20 cellular contexts compared by ENCODE assay signal in genomic region chr6:143822584-143823024, GRCh38. TPM values are rescaled to one million over a fixed set of nuclear protein-coding genes. Genes with fewer than 3 reads are reported as not detected.
DNase-seq lines count a peak whose midpoint lies in the region; TF ChIP-seq lines count a peak whose summit lies in the region.
"Had no signal": no experiment of that assay in that cellular context is flagged by ENCODE, and none has a peak within 500 bp of the region (broad histone marks: within the 10 kb centered on the region; RNA-seq: fewer than 3 reads in every experiment).

No MANE protein-coding gene starts in this region.

- no peak overlapping the region for H3K4me2 ChIP-seq in mesenchymal stem cell (ENCODE audit: low read length, poor library complexity, severe bottlenecking)

- no peak overlapping the region for H2AK5ac ChIP-seq in mesenchymal stem cell (ENCODE audit: low read length, severe bottlenecking)

- H3K4me3 Mint-ChIP-seq in progenitor cell of endocrine pancreas (ENCODE audit: low read depth), result no peak overlapping the region
- H3K4me3 Mint-ChIP-seq: neural crest cell had no signal

- peak overlapping the region; percentile 44 for H3K27ac ChIP-seq in mesenchymal stem cell (ENCODE audit: low read length, poor library complexity, severe bottlenecking)

- H4K91ac ChIP-seq in mesenchymal stem cell (ENCODE audit: low read length), result no peak overlapping the region

- WGBS in mesenchymal stem cell, result 35% methylated on average over 3 of the region's 3 CpGs

- H3K18ac ChIP-seq in mesenchymal stem cell (ENCODE audit: low read depth in 1 of 2, low read length in 2 of 2), result no peak overlapping the region

- H3K9ac ChIP-seq in mesenchymal stem cell (ENCODE audit: low read length), result no peak overlapping the region

- peak; percentile 61 for DNase-seq in AG08395 (ENCODE audit: low spot score)
- peak; percentile 70 for DNase-seq in NCI-H226
- DNase-seq in dermis blood vessel endothelial cell, result peak; percentile 85
- peak; percentile 13 for DNase-seq in mesenchymal stem cell
- no peak for DNase-seq in activated gamma-delta T cell treated with Interleukin-2 at 50 U/mL for 16 hours
- no peak for DNase-seq in progenitor cell of endocrine pancreas (ENCODE audit: low spot score, unreplicated experiment)
- no peak for DNase-seq in DMS79 (lab: John Stamatoyannopoulos, UW)
- DNase-seq in SKM-1 treated with dmso at 0.1 percent for 144 hours (lab: John Stamatoyannopoulos, UW; ENCODE audit: unreplicated experiment), result no peak
- DNase-seq: activated CD4-positive, alpha-beta T cell treated with anti-CD3 and anti-CD28 coated beads, Interleukin-2, amount 50 U/mL, for 1 hour; activated T-cell treated with anti-CD3 and anti-CD28 coated beads, Interleukin-2, amount 50 U/mL, for 48 hours; DMS53; effector CD8-positive, alpha-beta T cell; GOT3; left colon; NCI-H2029; RPMI8226 had no signal

- H3K4me1 Mint-ChIP-seq in progenitor cell of endocrine pancreas (ENCODE audit: low read depth), result no peaks in the 10 kb centered on the region
- H3K4me1 Mint-ChIP-seq: neural crest cell had no signal

- no peak overlapping the region for H3K4ac ChIP-seq in mesenchymal stem cell (ENCODE audit: low read depth in 1 of 2, low read length in 2 of 2)

- no peak overlapping the region for H4K8ac ChIP-seq in mesenchymal stem cell (ENCODE audit: low read length)

- no peak overlapping the region for H3K14ac ChIP-seq in mesenchymal stem cell (ENCODE audit: low read length in 2 of 2)

- H3K36me3 ChIP-seq in mesenchymal stem cell (ENCODE audit: control insufficient read depth in 1 of 2, insufficient read depth in 2 of 2, low read depth in 1 of 2, low read length in 2 of 2), result peaks cover 9 to 38% of the 10 kb centered on the region in 2 experiments
- H3K36me3 ChIP-seq: thoracic aorta had no signal

- peaks cover 8% of the 10 kb centered on the region for H3K36me3 Mint-ChIP-seq in progenitor cell of endocrine pancreas (ENCODE audit: insufficient read depth)

- no peaks in the 10 kb centered on the region for H3K27me3 Mint-ChIP-seq in progenitor cell of endocrine pancreas

- no peaks in the 10 kb centered on the region for H3K9me3 ChIP-seq in mesenchymal stem cell (ENCODE audit: control insufficient read depth, low read length)
- H3K9me3 ChIP-seq: thoracic aorta had no signal

- no peak for TF ChIP-seq CTCF in progenitor cell of endocrine pancreas (IDR thresholded peaks at IDR 0.05; ENCODE audit: unreplicated experiment)

- H2AFZ ChIP-seq in mesenchymal stem cell (ENCODE audit: low read depth, low read length), result no peak overlapping the region

- H2BK120ac ChIP-seq in mesenchymal stem cell (ENCODE audit: low read depth, low read length), result no peak overlapping the region

- H3K9me3 Mint-ChIP-seq in progenitor cell of endocrine pancreas (ENCODE audit: low read depth), result no peaks in the 10 kb centered on the region
- H3K9me3 Mint-ChIP-seq: neural crest cell had no signal

- H2BK5ac ChIP-seq in mesenchymal stem cell (ENCODE audit: low read depth, low read length, poor library complexity, severe bottlenecking), result no peak overlapping the region

- H3K79me1 ChIP-seq in mesenchymal stem cell (replicated peaks; ENCODE audit: low read length, poor library complexity, severe bottlenecking), result no peaks in the 10 kb centered on the region

- no peaks in the 10 kb centered on the region for H3K27me3 ChIP-seq in mesenchymal stem cell (ENCODE audit: control insufficient read depth in 1 of 2, insufficient read depth in 1 of 2, low read length in 2 of 2)

- no peak overlapping the region for H2BK15ac ChIP-seq in mesenchymal stem cell (ENCODE audit: low read depth, poor library complexity, severe bottlenecking)

- peaks cover 3% of the 10 kb centered on the region for H3K4me1 ChIP-seq in mesenchymal stem cell (ENCODE audit: control insufficient read depth, insufficient read depth, low read depth, low read length)

- H2BK12ac ChIP-seq in mesenchymal stem cell (ENCODE audit: low read length in 2 of 2), result no peak overlapping the region

- no peak overlapping the region for H3K27ac Mint-ChIP-seq in progenitor cell of endocrine pancreas

- H3K23ac ChIP-seq in mesenchymal stem cell (ENCODE audit: low read length in 2 of 2), result no peak overlapping the region

- no peak overlapping the region for H3K4me3 ChIP-seq in mesenchymal stem cell (ENCODE audit: insufficient read depth in 1 of 2, low read depth in 1 of 2, low read length in 2 of 2)
- H3K4me3 ChIP-seq: GM12878, thoracic aorta had no signal

RNA-seq across cellular contexts. Expression of gene LTV1, which starts 20.5 kb away (rescaled TPM):
- total RNA-seq in dermis blood vessel endothelial cell (17.0 and 30.2 TPM in 2 replicates), progenitor cell of endocrine pancreas (21.8 and 24.6 TPM in 2 replicates)
- 24.8 TPM for polyA plus RNA-seq in mesenchymal stem cell (2013, experiment 1 of 2)
- polyA plus RNA-seq in mesenchymal stem cell (2013, experiment 2 of 2), result 26.7 TPM

RNA-seq across cellular contexts. Expression of gene ZC2HC1B, which starts 41.7 kb away (rescaled TPM):
- total RNA-seq in dermis blood vessel endothelial cell (not detected in 2 replicates), progenitor cell of endocrine pancreas (not detected in 2 replicates)
- polyA plus RNA-seq in mesenchymal stem cell (2013, experiment 1 of 2), result 0.07 TPM
- 0.05 TPM for polyA plus RNA-seq in mesenchymal stem cell (2013, experiment 2 of 2)
- total RNA-seq: left colon; neural crest cell; T-helper 2 cell treated with Interferon-gamma antibody and Interleukin-4, amounts not matched to agents 100 ng/mL and 5 ng/mL, for 36 hours; thoracic aorta had no signal

Comparison
In these comparisons a context has a peak if more than half of its experiments do, and no peak if none do; other contexts are left out.
1. DNase-seq: peak in AG08395 (single experiment), NCI-H226 (single experiment), dermis blood vessel endothelial cell (single experiment) and mesenchymal stem cell (single experiment); none in activated gamma-delta T cell treated with Interleukin-2 at 50 U/mL for 16 hours (single experiment), progenitor cell of endocrine pancreas (single experiment), DMS79 (single experiment) and SKM-1 treated with dmso at 0.1 percent for 144 hours (single experiment).